1 cellular context compared by ENCODE assay signal in the genomic region with DNA sequence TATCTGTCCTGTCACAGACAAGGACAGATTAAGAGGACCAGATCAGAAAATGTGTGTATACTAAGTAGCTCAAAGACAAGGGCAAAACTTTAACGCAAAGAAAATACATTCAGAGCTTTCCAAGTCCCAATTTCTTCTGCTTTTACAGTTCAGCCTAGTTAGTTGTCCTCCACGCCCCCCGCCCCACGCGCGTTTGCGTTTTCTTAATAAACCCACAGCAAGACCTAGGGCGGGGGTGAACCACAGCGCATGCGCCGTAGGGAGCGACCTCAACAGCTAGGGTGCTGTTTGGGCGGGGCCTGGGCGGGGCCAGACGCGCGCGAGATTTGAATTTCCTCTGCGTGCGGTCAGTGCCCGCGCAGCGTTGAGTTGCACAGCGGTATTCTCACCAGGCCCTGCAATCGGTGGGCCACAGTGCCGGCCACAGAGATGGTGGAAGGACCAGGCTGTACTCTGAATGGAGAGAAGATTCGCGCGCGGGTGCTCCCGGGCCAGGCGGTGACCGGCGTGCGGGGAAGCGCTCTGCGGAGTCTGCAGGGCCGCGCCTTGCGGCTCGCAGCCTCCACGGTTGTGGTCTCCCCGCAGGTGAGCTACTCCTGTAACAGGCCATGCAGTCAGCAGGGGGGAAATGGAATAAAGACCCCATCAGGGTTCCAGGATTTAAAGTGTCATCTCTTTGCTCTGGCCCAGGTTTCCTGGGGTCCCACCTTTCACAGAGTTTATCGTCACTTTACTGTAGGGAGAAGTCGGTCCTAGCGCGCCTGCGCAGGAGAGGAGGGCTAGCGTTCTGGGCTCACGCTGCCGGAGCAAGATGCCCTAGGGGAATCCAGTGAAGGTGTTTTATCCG.
TF ChIP-seq lines count a peak whose summit lies in the region.

A gene with protein sequence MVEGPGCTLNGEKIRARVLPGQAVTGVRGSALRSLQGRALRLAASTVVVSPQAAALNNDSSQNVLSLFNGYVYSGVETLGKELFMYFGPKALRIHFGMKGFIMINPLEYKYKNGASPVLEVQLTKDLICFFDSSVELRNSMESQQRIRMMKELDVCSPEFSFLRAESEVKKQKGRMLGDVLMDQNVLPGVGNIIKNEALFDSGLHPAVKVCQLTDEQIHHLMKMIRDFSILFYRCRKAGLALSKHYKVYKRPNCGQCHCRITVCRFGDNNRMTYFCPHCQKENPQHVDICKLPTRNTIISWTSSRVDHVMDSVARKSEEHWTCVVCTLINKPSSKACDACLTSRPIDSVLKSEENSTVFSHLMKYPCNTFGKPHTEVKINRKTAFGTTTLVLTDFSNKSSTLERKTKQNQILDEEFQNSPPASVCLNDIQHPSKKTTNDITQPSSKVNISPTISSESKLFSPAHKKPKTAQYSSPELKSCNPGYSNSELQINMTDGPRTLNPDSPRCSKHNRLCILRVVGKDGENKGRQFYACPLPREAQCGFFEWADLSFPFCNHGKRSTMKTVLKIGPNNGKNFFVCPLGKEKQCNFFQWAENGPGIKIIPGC (plus strand): TSS at position 350 of the 847 bp plus-strand sequence. CDS start 80 bp downstream, at position 430.

TF ChIP-seq in HepG2, 621 proteins besides CTCF, POLR2A, EP300 and RAD21 (continued from another document and continues in another):
- TF ChIP-seq ZNF350 (CRISPR knock-in tag; IDR thresholded peaks at IDR 0.05; ENCODE audit: borderline replicate concordance, low read depth) = peak; percentile 89
- TF ChIP-seq, protein P1, sequence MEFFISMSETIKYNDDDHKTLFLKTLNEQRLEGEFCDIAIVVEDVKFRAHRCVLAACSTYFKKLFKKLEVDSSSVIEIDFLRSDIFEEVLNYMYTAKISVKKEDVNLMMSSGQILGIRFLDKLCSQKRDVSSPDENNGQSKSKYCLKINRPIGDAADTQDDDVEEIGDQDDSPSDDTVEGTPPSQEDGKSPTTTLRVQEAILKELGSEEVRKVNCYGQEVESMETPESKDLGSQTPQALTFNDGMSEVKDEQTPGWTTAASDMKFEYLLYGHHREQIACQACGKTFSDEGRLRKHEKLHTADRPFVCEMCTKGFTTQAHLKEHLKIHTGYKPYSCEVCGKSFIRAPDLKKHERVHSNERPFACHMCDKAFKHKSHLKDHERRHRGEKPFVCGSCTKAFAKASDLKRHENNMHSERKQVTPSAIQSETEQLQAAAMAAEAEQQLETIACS (CRISPR knock-in tag; IDR thresholded peaks at IDR 0.05) = no peak
- peak; percentile 67 for TF ChIP-seq ZNF605 (CRISPR knock-in tag; IDR thresholded peaks at IDR 0.05)
- TF ChIP-seq KAT8 (CRISPR knock-in tag; IDR thresholded peaks at IDR 0.05) = peak; percentile 50
- TF ChIP-seq SOX5 (CRISPR knock-in tag; IDR thresholded peaks at IDR 0.05; ENCODE audit: borderline replicate concordance) = no peak
- no peak for TF ChIP-seq KDM6A (CRISPR knock-in tag; IDR thresholded peaks at IDR 0.05; ENCODE audit: low read depth)
- TF ChIP-seq ZNF792 (CRISPR knock-in tag; IDR thresholded peaks at IDR 0.05) = no peak
- TF ChIP-seq GABPA (IDR thresholded peaks at IDR 0.05; ENCODE audit: low read depth, low read length) = no peak
- 0 out of 2 replicates have a peak, but pooled peaks have one; percentile 14 for TF ChIP-seq GABPA (CRISPR knock-in tag; IDR thresholded peaks at IDR 0.05; ENCODE audit: low read depth)
- peak; percentile 38; the same call in 1 of the 2 replicates for TF ChIP-seq HOXA5 (CRISPR knock-in tag; IDR thresholded peaks at IDR 0.05)
- TF ChIP-seq, protein P2, sequence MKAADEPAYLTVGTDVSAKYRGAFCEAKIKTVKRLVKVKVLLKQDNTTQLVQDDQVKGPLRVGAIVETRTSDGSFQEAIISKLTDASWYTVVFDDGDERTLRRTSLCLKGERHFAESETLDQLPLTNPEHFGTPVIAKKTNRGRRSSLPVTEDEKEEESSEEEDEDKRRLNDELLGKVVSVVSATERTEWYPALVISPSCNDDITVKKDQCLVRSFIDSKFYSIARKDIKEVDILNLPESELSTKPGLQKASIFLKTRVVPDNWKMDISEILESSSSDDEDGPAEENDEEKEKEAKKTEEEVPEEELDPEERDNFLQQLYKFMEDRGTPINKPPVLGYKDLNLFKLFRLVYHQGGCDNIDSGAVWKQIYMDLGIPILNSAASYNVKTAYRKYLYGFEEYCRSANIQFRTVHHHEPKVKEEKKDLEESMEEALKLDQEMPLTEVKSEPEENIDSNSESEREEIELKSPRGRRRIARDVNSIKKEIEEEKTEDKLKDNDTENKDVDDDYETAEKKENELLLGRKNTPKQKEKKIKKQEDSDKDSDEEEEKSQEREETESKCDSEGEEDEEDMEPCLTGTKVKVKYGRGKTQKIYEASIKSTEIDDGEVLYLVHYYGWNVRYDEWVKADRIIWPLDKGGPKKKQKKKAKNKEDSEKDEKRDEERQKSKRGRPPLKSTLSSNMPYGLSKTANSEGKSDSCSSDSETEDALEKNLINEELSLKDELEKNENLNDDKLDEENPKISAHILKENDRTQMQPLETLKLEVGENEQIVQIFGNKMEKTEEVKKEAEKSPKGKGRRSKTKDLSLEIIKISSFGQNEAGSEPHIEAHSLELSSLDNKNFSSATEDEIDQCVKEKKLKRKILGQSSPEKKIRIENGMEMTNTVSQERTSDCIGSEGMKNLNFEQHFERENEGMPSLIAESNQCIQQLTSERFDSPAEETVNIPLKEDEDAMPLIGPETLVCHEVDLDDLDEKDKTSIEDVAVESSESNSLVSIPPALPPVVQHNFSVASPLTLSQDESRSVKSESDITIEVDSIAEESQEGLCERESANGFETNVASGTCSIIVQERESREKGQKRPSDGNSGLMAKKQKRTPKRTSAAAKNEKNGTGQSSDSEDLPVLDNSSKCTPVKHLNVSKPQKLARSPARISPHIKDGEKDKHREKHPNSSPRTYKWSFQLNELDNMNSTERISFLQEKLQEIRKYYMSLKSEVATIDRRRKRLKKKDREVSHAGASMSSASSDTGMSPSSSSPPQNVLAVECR (CRISPR knock-in tag; IDR thresholded peaks at IDR 0.05; ENCODE audit: borderline replicate concordance) = peak; percentile 100
- TF ChIP-seq, protein P3, sequence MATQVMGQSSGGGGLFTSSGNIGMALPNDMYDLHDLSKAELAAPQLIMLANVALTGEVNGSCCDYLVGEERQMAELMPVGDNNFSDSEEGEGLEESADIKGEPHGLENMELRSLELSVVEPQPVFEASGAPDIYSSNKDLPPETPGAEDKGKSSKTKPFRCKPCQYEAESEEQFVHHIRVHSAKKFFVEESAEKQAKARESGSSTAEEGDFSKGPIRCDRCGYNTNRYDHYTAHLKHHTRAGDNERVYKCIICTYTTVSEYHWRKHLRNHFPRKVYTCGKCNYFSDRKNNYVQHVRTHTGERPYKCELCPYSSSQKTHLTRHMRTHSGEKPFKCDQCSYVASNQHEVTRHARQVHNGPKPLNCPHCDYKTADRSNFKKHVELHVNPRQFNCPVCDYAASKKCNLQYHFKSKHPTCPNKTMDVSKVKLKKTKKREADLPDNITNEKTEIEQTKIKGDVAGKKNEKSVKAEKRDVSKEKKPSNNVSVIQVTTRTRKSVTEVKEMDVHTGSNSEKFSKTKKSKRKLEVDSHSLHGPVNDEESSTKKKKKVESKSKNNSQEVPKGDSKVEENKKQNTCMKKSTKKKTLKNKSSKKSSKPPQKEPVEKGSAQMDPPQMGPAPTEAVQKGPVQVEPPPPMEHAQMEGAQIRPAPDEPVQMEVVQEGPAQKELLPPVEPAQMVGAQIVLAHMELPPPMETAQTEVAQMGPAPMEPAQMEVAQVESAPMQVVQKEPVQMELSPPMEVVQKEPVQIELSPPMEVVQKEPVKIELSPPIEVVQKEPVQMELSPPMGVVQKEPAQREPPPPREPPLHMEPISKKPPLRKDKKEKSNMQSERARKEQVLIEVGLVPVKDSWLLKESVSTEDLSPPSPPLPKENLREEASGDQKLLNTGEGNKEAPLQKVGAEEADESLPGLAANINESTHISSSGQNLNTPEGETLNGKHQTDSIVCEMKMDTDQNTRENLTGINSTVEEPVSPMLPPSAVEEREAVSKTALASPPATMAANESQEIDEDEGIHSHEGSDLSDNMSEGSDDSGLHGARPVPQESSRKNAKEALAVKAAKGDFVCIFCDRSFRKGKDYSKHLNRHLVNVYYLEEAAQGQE (IDR thresholded peaks at IDR 0.05; ENCODE audit: borderline replicate concordance in 1 of 2, low read depth in 1 of 2, low read length in 2 of 2) = peak in 1 of 2 experiments; percentile 44; a peak in 1 of 4 replicates
- TF ChIP-seq ZNF577 (CRISPR knock-in tag; IDR thresholded peaks at IDR 0.05; ENCODE audit: borderline replicate concordance, low read depth) = no peak
- TF ChIP-seq, protein P4, sequence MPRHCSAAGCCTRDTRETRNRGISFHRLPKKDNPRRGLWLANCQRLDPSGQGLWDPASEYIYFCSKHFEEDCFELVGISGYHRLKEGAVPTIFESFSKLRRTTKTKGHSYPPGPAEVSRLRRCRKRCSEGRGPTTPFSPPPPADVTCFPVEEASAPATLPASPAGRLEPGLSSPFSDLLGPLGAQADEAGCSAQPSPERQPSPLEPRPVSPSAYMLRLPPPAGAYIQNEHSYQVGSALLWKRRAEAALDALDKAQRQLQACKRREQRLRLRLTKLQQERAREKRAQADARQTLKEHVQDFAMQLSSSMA (CRISPR knock-in tag; IDR thresholded peaks at IDR 0.05) = 0 out of 2 replicates have a peak, but pooled peaks have one; percentile 60
- no peak; the same call in 1 of the 2 replicates for TF ChIP-seq ZSCAN21 (CRISPR knock-in tag; IDR thresholded peaks at IDR 0.05; ENCODE audit: borderline replicate concordance)
- TF ChIP-seq ZNF235 (CRISPR knock-in tag; IDR thresholded peaks at IDR 0.05; ENCODE audit: borderline replicate concordance) = no peak
- no peak for TF ChIP-seq CREB1 (IDR thresholded peaks at IDR 0.05)
- peak; percentile 28; the same call in 1 of the 2 replicates for TF ChIP-seq CREB1 (CRISPR knock-in tag; IDR thresholded peaks at IDR 0.05)
- TF ChIP-seq ELF4 (CRISPR knock-in tag; IDR thresholded peaks at IDR 0.05; ENCODE audit: borderline replicate concordance) = no peak
- TF ChIP-seq, protein P5, sequence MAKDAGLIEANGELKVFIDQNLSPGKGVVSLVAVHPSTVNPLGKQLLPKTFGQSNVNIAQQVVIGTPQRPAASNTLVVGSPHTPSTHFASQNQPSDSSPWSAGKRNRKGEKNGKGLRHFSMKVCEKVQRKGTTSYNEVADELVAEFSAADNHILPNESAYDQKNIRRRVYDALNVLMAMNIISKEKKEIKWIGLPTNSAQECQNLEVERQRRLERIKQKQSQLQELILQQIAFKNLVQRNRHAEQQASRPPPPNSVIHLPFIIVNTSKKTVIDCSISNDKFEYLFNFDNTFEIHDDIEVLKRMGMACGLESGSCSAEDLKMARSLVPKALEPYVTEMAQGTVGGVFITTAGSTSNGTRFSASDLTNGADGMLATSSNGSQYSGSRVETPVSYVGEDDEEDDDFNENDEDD (CRISPR knock-in tag; IDR thresholded peaks at IDR 0.05; ENCODE audit: borderline replicate concordance) = peak; percentile 99
- TF ChIP-seq ZSCAN9 (CRISPR knock-in tag; IDR thresholded peaks at IDR 0.05; ENCODE audit: borderline replicate concordance) = 0 out of 2 replicates have a peak, but pooled peaks have one; percentile 53
- TF ChIP-seq, protein P6, sequence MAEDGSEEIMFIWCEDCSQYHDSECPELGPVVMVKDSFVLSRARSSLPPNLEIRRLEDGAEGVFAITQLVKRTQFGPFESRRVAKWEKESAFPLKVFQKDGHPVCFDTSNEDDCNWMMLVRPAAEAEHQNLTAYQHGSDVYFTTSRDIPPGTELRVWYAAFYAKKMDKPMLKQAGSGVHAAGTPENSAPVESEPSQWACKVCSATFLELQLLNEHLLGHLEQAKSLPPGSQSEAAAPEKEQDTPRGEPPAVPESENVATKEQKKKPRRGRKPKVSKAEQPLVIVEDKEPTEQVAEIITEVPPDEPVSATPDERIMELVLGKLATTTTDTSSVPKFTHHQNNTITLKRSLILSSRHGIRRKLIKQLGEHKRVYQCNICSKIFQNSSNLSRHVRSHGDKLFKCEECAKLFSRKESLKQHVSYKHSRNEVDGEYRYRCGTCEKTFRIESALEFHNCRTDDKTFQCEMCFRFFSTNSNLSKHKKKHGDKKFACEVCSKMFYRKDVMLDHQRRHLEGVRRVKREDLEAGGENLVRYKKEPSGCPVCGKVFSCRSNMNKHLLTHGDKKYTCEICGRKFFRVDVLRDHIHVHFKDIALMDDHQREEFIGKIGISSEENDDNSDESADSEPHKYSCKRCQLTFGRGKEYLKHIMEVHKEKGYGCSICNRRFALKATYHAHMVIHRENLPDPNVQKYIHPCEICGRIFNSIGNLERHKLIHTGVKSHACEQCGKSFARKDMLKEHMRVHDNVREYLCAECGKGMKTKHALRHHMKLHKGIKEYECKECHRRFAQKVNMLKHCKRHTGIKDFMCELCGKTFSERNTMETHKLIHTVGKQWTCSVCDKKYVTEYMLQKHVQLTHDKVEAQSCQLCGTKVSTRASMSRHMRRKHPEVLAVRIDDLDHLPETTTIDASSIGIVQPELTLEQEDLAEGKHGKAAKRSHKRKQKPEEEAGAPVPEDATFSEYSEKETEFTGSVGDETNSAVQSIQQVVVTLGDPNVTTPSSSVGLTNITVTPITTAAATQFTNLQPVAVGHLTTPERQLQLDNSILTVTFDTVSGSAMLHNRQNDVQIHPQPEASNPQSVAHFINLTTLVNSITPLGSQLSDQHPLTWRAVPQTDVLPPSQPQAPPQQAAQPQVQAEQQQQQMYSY (CRISPR knock-in tag; IDR thresholded peaks at IDR 0.05) = no peak
- TF ChIP-seq, protein P7, sequence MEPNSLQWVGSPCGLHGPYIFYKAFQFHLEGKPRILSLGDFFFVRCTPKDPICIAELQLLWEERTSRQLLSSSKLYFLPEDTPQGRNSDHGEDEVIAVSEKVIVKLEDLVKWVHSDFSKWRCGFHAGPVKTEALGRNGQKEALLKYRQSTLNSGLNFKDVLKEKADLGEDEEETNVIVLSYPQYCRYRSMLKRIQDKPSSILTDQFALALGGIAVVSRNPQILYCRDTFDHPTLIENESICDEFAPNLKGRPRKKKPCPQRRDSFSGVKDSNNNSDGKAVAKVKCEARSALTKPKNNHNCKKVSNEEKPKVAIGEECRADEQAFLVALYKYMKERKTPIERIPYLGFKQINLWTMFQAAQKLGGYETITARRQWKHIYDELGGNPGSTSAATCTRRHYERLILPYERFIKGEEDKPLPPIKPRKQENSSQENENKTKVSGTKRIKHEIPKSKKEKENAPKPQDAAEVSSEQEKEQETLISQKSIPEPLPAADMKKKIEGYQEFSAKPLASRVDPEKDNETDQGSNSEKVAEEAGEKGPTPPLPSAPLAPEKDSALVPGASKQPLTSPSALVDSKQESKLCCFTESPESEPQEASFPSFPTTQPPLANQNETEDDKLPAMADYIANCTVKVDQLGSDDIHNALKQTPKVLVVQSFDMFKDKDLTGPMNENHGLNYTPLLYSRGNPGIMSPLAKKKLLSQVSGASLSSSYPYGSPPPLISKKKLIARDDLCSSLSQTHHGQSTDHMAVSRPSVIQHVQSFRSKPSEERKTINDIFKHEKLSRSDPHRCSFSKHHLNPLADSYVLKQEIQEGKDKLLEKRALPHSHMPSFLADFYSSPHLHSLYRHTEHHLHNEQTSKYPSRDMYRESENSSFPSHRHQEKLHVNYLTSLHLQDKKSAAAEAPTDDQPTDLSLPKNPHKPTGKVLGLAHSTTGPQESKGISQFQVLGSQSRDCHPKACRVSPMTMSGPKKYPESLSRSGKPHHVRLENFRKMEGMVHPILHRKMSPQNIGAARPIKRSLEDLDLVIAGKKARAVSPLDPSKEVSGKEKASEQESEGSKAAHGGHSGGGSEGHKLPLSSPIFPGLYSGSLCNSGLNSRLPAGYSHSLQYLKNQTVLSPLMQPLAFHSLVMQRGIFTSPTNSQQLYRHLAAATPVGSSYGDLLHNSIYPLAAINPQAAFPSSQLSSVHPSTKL (CRISPR knock-in tag; IDR thresholded peaks at IDR 0.05) = peak; percentile 37
